In genomic region chr6:22240025-22240424, GRCh38 we compare ENCODE assay signal across 35 cellular contexts. TPM values are rescaled to one million over a fixed set of nuclear protein-coding genes. Genes with fewer than 3 reads are reported as not detected.
"Had no signal": no experiment of that assay in that cellular context is flagged by ENCODE, and none has a peak within 500 bp of the region (broad histone marks: within the 10 kb centered on the region; RNA-seq: fewer than 3 reads in every experiment).

No MANE protein-coding gene starts in this region.

- H3K4me3 ChIP-seq: ascending aorta, breast epithelium, cardiac muscle cell, coronary artery, dorsolateral prefrontal cortex, gastrocnemius medialis, heart left ventricle had no signal

- H3K4me1 ChIP-seq: breast epithelium, gastrocnemius medialis, heart left ventricle had no signal

- H3K36me3 ChIP-seq: ascending aorta, breast epithelium, cardiac muscle cell, gastrocnemius medialis, heart left ventricle had no signal

- ATAC-seq: activated CD4-positive, alpha-beta T cell treated with anti-CD3 and anti-CD28 coated beads for 36 hours; activated CD8-positive, alpha-beta memory T cell treated with anti-CD3 and anti-CD28 coated beads, Interleukin-2, amount 10 ng/mL, durations not matched to agents 7 days and 5 days; activated CD8-positive, alpha-beta T cell treated with anti-CD3 and anti-CD28 coated beads, Interleukin-2, amount 10 ng/mL, durations not matched to agents 7 days and 5 days; activated naive CD8-positive, alpha-beta T cell treated with anti-CD3 and anti-CD28 coated beads, Interleukin-2, amount 50 U/mL, for 24 hours; esophagus mucosa; foreskin keratinocyte; gastrocnemius medialis; heart left ventricle; T-helper 17 cell had no signal

- H3K27ac ChIP-seq: ascending aorta, cardiac muscle cell, coronary artery, dorsolateral prefrontal cortex, foreskin keratinocyte, gastrocnemius medialis, heart left ventricle had no signal

- H3K9me3 ChIP-seq: ascending aorta, breast epithelium, gastrocnemius medialis had no signal

- DNase-seq: activated CD4-positive, alpha-beta memory T cell treated with anti-CD3 and anti-CD28 coated beads for 36 hours; activated CD4-positive, alpha-beta T cell treated with anti-CD3 and anti-CD28 coated beads for 36 hours; activated CD4-positive, alpha-beta T cell treated with anti-CD3 and anti-CD28 coated beads, Interleukin-2, amount 10 ng/mL, durations not matched to agents 24 days and 14 days; activated CD4-positive, CD25-positive, alpha-beta regulatory T cell; activated CD4-positive, CD25-positive, alpha-beta regulatory T cell treated with anti-CD3 and anti-CD28 coated beads, Interleukin-2, amount 50 U/mL, for 72 hours; activated CD8-positive, alpha-beta memory T cell treated with anti-CD3 and anti-CD28 coated beads, Interleukin-2, amount 10 ng/mL, durations not matched to agents 7 days and 5 days; activated CD8-positive, alpha-beta memory T cell treated with anti-CD3 and anti-CD28 coated beads, Interleukin-2, amount 50 U/mL, for 4 hours; activated CD8-positive, alpha-beta T cell treated with anti-CD3 and anti-CD28 coated beads, Interleukin-2, amount 10 ng/mL, durations not matched to agents 7 days and 5 days; activated effector memory CD4-positive, alpha-beta T cell treated with anti-CD3 and anti-CD28 coated beads, Interleukin-2, amount 50 U/mL, for 16 hours; activated naive CD4-positive, alpha-beta T cell treated with anti-CD3 and anti-CD28 coated beads for 36 hours; activated naive CD8-positive, alpha-beta T cell treated with anti-CD3 and anti-CD28 coated beads for 36 hours; activated naive CD8-positive, alpha-beta T cell treated with anti-CD3 and anti-CD28 coated beads, Interleukin-2, amount 50 U/mL, for 24 hours; activated T-cell treated with anti-CD3 and anti-CD28 coated beads, Interleukin-2, amount 50 U/mL, for 1 hour; activated T-cell treated with anti-CD3 and anti-CD28 coated beads, Interleukin-2, amount 50 U/mL, for 48 hours; central memory CD4-positive, alpha-beta T cell; cerebellar nuclear complex; dorsolateral prefrontal cortex; effector memory CD4-positive, alpha-beta T cell; endodermal cell; foreskin keratinocyte; gastrocnemius medialis; glutamatergic neuron; heart left ventricle; T-helper 1 cell; T-helper 17 cell had no signal

- H3K27me3 ChIP-seq: ascending aorta, breast epithelium, cardiac muscle cell, dorsolateral prefrontal cortex, foreskin keratinocyte, gastrocnemius medialis, heart left ventricle had no signal

RNA-seq across cellular contexts. Expression of gene PRL, which starts 56.8 kb away (rescaled TPM):
- total RNA-seq: activated CD4-positive, alpha-beta memory T cell treated with anti-CD3 and anti-CD28 coated beads for 36 hours; activated CD4-positive, alpha-beta T cell treated with anti-CD3 and anti-CD28 coated beads for 36 hours; activated CD4-positive, alpha-beta T cell treated with anti-CD3 and anti-CD28 coated beads, Interleukin-2, amount 10 ng/mL, durations not matched to agents 24 days and 14 days; activated CD8-positive, alpha-beta memory T cell treated with anti-CD3 and anti-CD28 coated beads for 36 hours; activated CD8-positive, alpha-beta memory T cell treated with anti-CD3 and anti-CD28 coated beads, Interleukin-2, amount 10 ng/mL, durations not matched to agents 7 days and 5 days; activated CD8-positive, alpha-beta T cell treated with anti-CD3 and anti-CD28 coated beads, Interleukin-2, amount 10 ng/mL, durations not matched to agents 7 days and 5 days; activated naive CD4-positive, alpha-beta T cell treated with anti-CD3 and anti-CD28 coated beads for 36 hours; activated naive CD8-positive, alpha-beta T cell treated with anti-CD3 and anti-CD28 coated beads for 36 hours; activated T-helper 1 cell treated with anti-CD3 and anti-CD28 coated beads, Interleukin-12 subunit alpha, Interleukin-12 subunit beta, Interleukin-2, Interleukin-4 antibody, amounts not matched to agents 30 ng/mL and 10 ng/mL and 1 ng/mL, durations not matched to agents 14 hours and 24 hours and 36 hours; activated T-helper 2 cell treated with anti-CD3 and anti-CD28 coated beads, Interferon-gamma antibody, Interleukin-2, Interleukin-4, amounts not matched to agents 10 μg/mL and 5 μg/mL and 100 μg/mL, durations not matched to agents 14 hours and 24 hours and 36 hours; ascending aorta; cardiac muscle cell; dorsolateral prefrontal cortex; endodermal cell; epithelial cell of proximal tubule; esophagus mucosa; fibroblast of lung; foreskin keratinocyte; gastrocnemius medialis; heart left ventricle; T-helper 17 cell had no signal
